Comparison of ENCODE assay signal across 1 cellular context in the genomic region with DNA sequence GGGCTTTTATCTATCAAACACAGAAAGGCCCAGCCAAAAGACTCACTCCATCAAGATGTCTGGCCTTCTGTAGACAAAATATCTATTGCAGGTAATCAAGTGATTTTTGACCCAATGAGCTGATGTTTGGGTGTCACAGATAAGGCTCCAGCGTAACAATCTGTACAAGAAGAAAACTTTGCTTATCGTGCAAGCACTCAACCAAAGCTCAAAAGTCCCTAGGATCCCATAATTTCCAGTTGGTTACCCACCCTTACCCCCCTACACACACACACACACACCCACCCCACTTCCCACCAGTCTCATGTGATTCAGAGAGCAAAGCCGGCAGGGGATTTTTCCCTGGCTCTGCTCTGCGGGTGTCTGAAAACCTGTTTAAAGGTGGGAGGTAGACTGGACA.
TF ChIP-seq lines count a peak whose summit lies in the region.

No MANE protein-coding gene starts in this region.

TF ChIP-seq in GM12878, 131 proteins besides CTCF, POLR2A, EP300 and RAD21 (continued from another document and continues in another):
- TF ChIP-seq NKRF (conservative IDR thresholded peaks at IDR 0.05): no peak
- no peak for TF ChIP-seq MXI1 (IDR thresholded peaks at IDR 0.05; ENCODE audit: low read depth, low read length)
- no peak for TF ChIP-seq STAT3 (IDR thresholded peaks at IDR 0.05; ENCODE audit: low read depth, low read length)
- TF ChIP-seq, protein P1, sequence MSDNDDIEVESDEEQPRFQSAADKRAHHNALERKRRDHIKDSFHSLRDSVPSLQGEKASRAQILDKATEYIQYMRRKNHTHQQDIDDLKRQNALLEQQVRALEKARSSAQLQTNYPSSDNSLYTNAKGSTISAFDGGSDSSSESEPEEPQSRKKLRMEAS (IDR thresholded peaks at IDR 0.05; ENCODE audit: low read depth, low read length): no peak
- TF ChIP-seq TAF1 (IDR thresholded peaks at IDR 0.05; ENCODE audit: borderline replicate concordance, low read depth, low read length): 0 out of 2 replicates have a peak, but pooled peaks have one; percentile 23
- TF ChIP-seq, protein P2, sequence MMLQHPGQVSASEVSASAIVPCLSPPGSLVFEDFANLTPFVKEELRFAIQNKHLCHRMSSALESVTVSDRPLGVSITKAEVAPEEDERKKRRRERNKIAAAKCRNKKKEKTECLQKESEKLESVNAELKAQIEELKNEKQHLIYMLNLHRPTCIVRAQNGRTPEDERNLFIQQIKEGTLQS (IDR thresholded peaks at IDR 0.05; ENCODE audit: borderline replicate concordance, extremely low read depth, low read depth, low read length): no peak
- no peak for TF ChIP-seq PBX3 (IDR thresholded peaks at IDR 0.05; ENCODE audit: insufficient replicate concordance, low read depth, low read length)
- TF ChIP-seq TBL1XR1 (IDR thresholded peaks at IDR 0.05; ENCODE audit: low read depth, low read length): no peak
- no peak for TF ChIP-seq ZNF687 (IDR thresholded peaks at IDR 0.05)
- TF ChIP-seq MLLT1 (IDR thresholded peaks at IDR 0.05): peak; percentile 16; the same call in 1 of the 2 replicates
- TF ChIP-seq BCL11A (IDR thresholded peaks at IDR 0.05; ENCODE audit: low read depth, low read length): peak; percentile 46; the same call in 1 of the 2 replicates
- TF ChIP-seq RB1 (IDR thresholded peaks at IDR 0.05; ENCODE audit: borderline replicate concordance): no peak
- 0 out of 2 replicates have a peak, but pooled peaks have one; percentile 26 for TF ChIP-seq TCF7 (IDR thresholded peaks at IDR 0.05; ENCODE audit: borderline replicate concordance)
- TF ChIP-seq SIX5 (IDR thresholded peaks at IDR 0.05; ENCODE audit: low read depth, low read length, severe bottlenecking): no peak
- TF ChIP-seq JUNB (IDR thresholded peaks at IDR 0.05): no peak
- TF ChIP-seq ZNF592 (IDR thresholded peaks at IDR 0.05): no peak
- TF ChIP-seq, protein P3, sequence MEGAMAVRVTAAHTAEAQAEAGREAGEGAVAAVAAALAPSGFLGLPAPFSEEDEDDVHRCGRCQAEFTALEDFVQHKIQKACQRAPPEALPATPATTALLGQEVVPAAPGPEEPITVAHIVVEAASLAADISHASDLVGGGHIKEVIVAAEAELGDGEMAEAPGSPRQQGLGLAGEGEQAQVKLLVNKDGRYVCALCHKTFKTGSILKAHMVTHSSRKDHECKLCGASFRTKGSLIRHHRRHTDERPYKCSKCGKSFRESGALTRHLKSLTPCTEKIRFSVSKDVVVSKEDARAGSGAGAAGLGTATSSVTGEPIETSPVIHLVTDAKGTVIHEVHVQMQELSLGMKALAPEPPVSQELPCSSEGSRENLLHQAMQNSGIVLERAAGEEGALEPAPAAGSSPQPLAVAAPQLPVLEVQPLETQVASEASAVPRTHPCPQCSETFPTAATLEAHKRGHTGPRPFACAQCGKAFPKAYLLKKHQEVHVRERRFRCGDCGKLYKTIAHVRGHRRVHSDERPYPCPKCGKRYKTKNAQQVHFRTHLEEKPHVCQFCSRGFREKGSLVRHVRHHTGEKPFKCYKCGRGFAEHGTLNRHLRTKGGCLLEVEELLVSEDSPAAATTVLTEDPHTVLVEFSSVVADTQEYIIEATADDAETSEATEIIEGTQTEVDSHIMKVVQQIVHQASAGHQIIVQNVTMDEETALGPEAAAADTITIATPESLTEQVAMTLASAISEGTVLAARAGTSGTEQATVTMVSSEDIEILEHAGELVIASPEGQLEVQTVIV (IDR thresholded peaks at IDR 0.05; ENCODE audit: borderline replicate concordance, partially characterized antibody): no peak
- TF ChIP-seq EED (IDR thresholded peaks at IDR 0.05; ENCODE audit: low read depth): peak; percentile 46; the same call in 1 of the 2 replicates
- TF ChIP-seq, protein P4, sequence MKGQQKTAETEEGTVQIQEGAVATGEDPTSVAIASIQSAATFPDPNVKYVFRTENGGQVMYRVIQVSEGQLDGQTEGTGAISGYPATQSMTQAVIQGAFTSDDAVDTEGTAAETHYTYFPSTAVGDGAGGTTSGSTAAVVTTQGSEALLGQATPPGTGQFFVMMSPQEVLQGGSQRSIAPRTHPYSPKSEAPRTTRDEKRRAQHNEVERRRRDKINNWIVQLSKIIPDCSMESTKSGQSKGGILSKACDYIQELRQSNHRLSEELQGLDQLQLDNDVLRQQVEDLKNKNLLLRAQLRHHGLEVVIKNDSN (IDR thresholded peaks at IDR 0.05; ENCODE audit: borderline replicate concordance, extremely low read length, insufficient read depth, low read depth, low read length): no peak
- TF ChIP-seq CBX5 (IDR thresholded peaks at IDR 0.05; ENCODE audit: low read depth): no peak
- TF ChIP-seq MEF2B (IDR thresholded peaks at IDR 0.05; ENCODE audit: partially characterized antibody, poor library complexity, severe bottlenecking): no peak
- TF ChIP-seq RBBP5 (conservative IDR thresholded peaks at IDR 0.05): no peak
- no peak for TF ChIP-seq ZNF207 (IDR thresholded peaks at IDR 0.05; ENCODE audit: borderline replicate concordance)
- no peak for TF ChIP-seq E2F8 (IDR thresholded peaks at IDR 0.05; ENCODE audit: low read depth, partially characterized antibody)
- peak; percentile 73 for TF ChIP-seq PAX5 (IDR thresholded peaks at IDR 0.05; ENCODE audit: borderline replicate concordance, low read depth, low read length)
